ENCODE assay signal across 8 cellular contexts in the genomic region with DNA sequence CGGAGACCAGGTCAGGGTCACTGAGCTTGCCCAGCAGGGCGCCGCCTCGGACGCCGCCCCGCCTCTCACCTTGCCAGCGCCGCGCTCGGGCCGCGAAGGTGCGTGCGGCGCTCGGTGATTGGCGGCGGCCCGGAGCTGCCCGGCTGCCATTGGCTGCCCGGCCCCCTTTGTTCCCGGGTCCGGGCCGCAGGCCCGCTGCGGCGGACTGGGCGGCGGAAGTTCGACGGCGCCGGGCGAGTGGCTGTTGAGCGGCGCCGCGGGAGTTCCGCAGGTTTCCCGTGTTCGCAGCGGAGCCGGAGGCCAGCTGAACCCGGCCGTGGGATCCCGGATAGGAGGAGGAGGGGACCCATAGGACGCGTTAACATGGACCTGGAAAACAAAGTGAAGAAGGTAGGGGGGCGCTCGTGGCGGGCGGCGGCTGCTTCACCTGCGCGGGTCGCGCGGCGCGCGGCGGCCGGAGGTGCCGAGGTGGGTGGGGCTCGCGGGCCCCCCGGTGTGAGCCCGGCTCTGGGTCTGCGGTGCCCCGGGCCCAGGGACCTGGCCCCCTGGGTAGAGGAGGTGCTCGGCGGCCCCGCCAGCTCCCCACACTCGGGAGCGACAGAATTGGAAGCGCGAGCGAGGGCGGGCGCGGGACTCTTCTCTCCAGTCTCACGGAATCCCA. TPM values are rescaled to one million over a fixed set of nuclear protein-coding genes. Genes with fewer than 3 reads are reported as not detected.
DNase-seq lines count a peak whose midpoint lies in the region; ATAC-seq, FAIRE-seq and TF ChIP-seq lines count a peak whose summit lies in the region.

A gene with protein sequence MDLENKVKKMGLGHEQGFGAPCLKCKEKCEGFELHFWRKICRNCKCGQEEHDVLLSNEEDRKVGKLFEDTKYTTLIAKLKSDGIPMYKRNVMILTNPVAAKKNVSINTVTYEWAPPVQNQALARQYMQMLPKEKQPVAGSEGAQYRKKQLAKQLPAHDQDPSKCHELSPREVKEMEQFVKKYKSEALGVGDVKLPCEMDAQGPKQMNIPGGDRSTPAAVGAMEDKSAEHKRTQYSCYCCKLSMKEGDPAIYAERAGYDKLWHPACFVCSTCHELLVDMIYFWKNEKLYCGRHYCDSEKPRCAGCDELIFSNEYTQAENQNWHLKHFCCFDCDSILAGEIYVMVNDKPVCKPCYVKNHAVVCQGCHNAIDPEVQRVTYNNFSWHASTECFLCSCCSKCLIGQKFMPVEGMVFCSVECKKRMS (plus strand): TSS at position 195 of the 661 bp plus-strand sequence. CDS start 169 bp downstream, at position 364.

- H3K27me3 Mint-ChIP-seq in activated T-helper 2 cell treated with anti-CD3 and anti-CD28 coated beads, Interferon-gamma antibody, Interleukin-2, Interleukin-4, amounts not matched to agents 10 μg/mL and 5 μg/mL and 100 μg/mL, durations not matched to agents 14 hours and 24 hours and 36 hours (ENCODE audit: low read depth), result no peaks in the 10 kb centered on the region

- DNase-seq in GM19240 (ENCODE audit: insufficient read length, low spot score) (peak; percentile 58), RKO (ENCODE audit: low spot score) (peak; percentile 68), pancreas (peak; percentile 75 to 92 (median 86)), ureter (ENCODE audit: low spot score) (peak; percentile 65)
- DNase-seq in activated T-helper 2 cell treated with anti-CD3 and anti-CD28 coated beads, Interferon-gamma antibody, Interleukin-2, Interleukin-4, amounts not matched to agents 10 μg/mL and 5 μg/mL and 100 μg/mL, durations not matched to agents 14 hours and 24 hours and 36 hours (ENCODE audit: low spot score), result peak; percentile 60

- H3K4me1 ChIP-seq in gastroesophageal sphincter (peaks cover 0 to 34% (median 8%) of the 10 kb centered on the region in 3 donors), pancreas (peaks cover 0 to 15% (median 5%) of the 10 kb centered on the region in 3 donors)

- intact Hi-C loops in activated T-helper 2 cell treated with anti-CD3 and anti-CD28 coated beads, Interferon-gamma antibody, Interleukin-2, Interleukin-4, amounts not matched to agents 10 μg/mL and 5 μg/mL and 100 μg/mL, durations not matched to agents 14 hours and 24 hours and 36 hours (cut with micrococcal nuclease), result loop anchor here (1.0 to 10.0 kb wide), 5 partner anchors 14 to 804 kb away; a partner anchor contains a TSS
- intact Hi-C loops in pancreas (cut with DNase I), result no loop called here

- H3K27ac ChIP-seq in C4-2B (peak within 1 kb of the TSS; percentile 84), gastroesophageal sphincter (peak within 1 kb of the TSS; percentile 96 to 98 (median 96)), pancreas (peak within 1 kb of the TSS; percentile 85 to 97 (median 90))

- no peaks in the 10 kb centered on the region for H3K9me3 Mint-ChIP-seq in activated T-helper 2 cell treated with anti-CD3 and anti-CD28 coated beads, Interferon-gamma antibody, Interleukin-2, Interleukin-4, amounts not matched to agents 10 μg/mL and 5 μg/mL and 100 μg/mL, durations not matched to agents 14 hours and 24 hours and 36 hours

- peaks cover 25% of the 10 kb centered on the region for H3K36me3 Mint-ChIP-seq in activated T-helper 2 cell treated with anti-CD3 and anti-CD28 coated beads, Interferon-gamma antibody, Interleukin-2, Interleukin-4, amounts not matched to agents 10 μg/mL and 5 μg/mL and 100 μg/mL, durations not matched to agents 14 hours and 24 hours and 36 hours (ENCODE audit: low read depth)

- H3K4me3 Mint-ChIP-seq in activated T-helper 2 cell treated with anti-CD3 and anti-CD28 coated beads, Interferon-gamma antibody, Interleukin-2, Interleukin-4, amounts not matched to agents 10 μg/mL and 5 μg/mL and 100 μg/mL, durations not matched to agents 14 hours and 24 hours and 36 hours (ENCODE audit: low read depth), result peak within 1 kb of the TSS; percentile 96

- no peak for FAIRE-seq in pancreas (lab: Jason Lieb, UNC)

- TF ChIP-seq EP300 in gastroesophageal sphincter (IDR thresholded peaks at IDR 0.05), result no peak

- ATAC-seq in HG03442 (IDR thresholded peaks at IDR 0.05; ENCODE audit: unreplicated experiment) (peak; percentile 82), gastroesophageal sphincter (peak; percentile 73), pancreas (peak; percentile 90 to 95 (median 94))

- TF ChIP-seq POLR2A in gastroesophageal sphincter (IDR thresholded peaks at IDR 0.05), result peak; percentile 86 to 91

- H3K4me3 ChIP-seq in gastroesophageal sphincter (peak within 1 kb of the TSS; percentile 84 to 97), pancreas (peak within 1 kb of the TSS; percentile 60 to 84 (median 82))

- peak; percentile 19 for TF ChIP-seq CTCF in C4-2B (conservative IDR thresholded peaks at IDR 0.05)
- peak in 1 of 4 experiments; percentile 15 for TF ChIP-seq CTCF in gastroesophageal sphincter (IDR thresholded peaks at IDR 0.05)
- no peak for TF ChIP-seq CTCF in pancreas (IDR thresholded peaks at IDR 0.05)

- H3K27ac Mint-ChIP-seq in activated T-helper 2 cell treated with anti-CD3 and anti-CD28 coated beads, Interferon-gamma antibody, Interleukin-2, Interleukin-4, amounts not matched to agents 10 μg/mL and 5 μg/mL and 100 μg/mL, durations not matched to agents 14 hours and 24 hours and 36 hours, result peak within 1 kb of the TSS; percentile 95

- WGBS in gastroesophageal sphincter (ENCODE audit: low coverage in 1 of 2), 2 donors, result no CpG with 5 or more reads among the region's 83 CpGs
- WGBS in pancreas, 2 donors, result 0% methylated on average over 79 to 83 of the region's 83 CpGs

- H3K4me1 Mint-ChIP-seq in activated T-helper 2 cell treated with anti-CD3 and anti-CD28 coated beads, Interferon-gamma antibody, Interleukin-2, Interleukin-4, amounts not matched to agents 10 μg/mL and 5 μg/mL and 100 μg/mL, durations not matched to agents 14 hours and 24 hours and 36 hours (ENCODE audit: low read depth), result peaks cover 43% of the 10 kb centered on the region

- no peaks in the 10 kb centered on the region for H3K36me3 ChIP-seq in gastroesophageal sphincter
- H3K36me3 ChIP-seq in pancreas, result no peaks in the 10 kb centered on the region

- H3K9me3 ChIP-seq in gastroesophageal sphincter (no peaks in the 10 kb centered on the region), pancreas (no peaks in the 10 kb centered on the region)

- no peaks in the 10 kb centered on the region for H3K27me3 ChIP-seq in gastroesophageal sphincter
- no peaks in the 10 kb centered on the region for H3K27me3 ChIP-seq in pancreas

RNA-seq across cellular contexts. Expression of the gene that starts here (rescaled TPM):
- 44.3 and 46.3 TPM in 2 replicates for total RNA-seq in activated T-helper 2 cell treated with anti-CD3 and anti-CD28 coated beads, Interferon-gamma antibody, Interleukin-2, Interleukin-4, amounts not matched to agents 10 μg/mL and 5 μg/mL and 100 μg/mL, durations not matched to agents 14 hours and 24 hours and 36 hours
- total RNA-seq in gastroesophageal sphincter, result 100 to 1,000 TPM; 245 to 501 (median 290) TPM
- total RNA-seq in pancreas, result 10 to 100 TPM; 17.3 to 37.0 (median 27.2) TPM
- 10 to 100 TPM; 10.6 to 17.3 TPM for polyA plus RNA-seq in pancreas
- 74.3 TPM for total RNA-seq in ureter

Comparison
In these comparisons a context has a peak if more than half of its experiments do, and no peak if none do; other contexts are left out.
1. Peak in every context shown above with its lines: DNase-seq, ATAC-seq, H3K4me3 ChIP-seq and H3K27ac ChIP-seq.